In genomic region chr7:47517821-47518480, GRCh38 we compare ENCODE assay signal across 24 cellular contexts.
DNase-seq lines count a peak whose midpoint lies in the region; ATAC-seq, FAIRE-seq and TF ChIP-seq lines count a peak whose summit lies in the region.
"Had no signal": no experiment of that assay in that cellular context is flagged by ENCODE, and none has a peak within 500 bp of the region (broad histone marks: within the 10 kb centered on the region; RNA-seq: fewer than 3 reads in every experiment).

No MANE protein-coding gene starts in this region.

- peak overlapping the region; percentile 50 for H4K91ac ChIP-seq in mesenchymal stem cell (ENCODE audit: low read length)

- TF ChIP-seq EP300 in A549 (IDR thresholded peaks at IDR 0.05) (no peak), K562 (IDR thresholded peaks at IDR 0.05; ENCODE audit: low read length) (no peak)

- no peak overlapping the region for H2AFZ ChIP-seq in K562 (ENCODE audit: low read depth, low read length)
- no peak overlapping the region for H2AFZ ChIP-seq in mesenchymal stem cell (ENCODE audit: low read depth, low read length)
- no peak overlapping the region for H2AFZ ChIP-seq in smooth muscle cell (ENCODE audit: low read depth)
- H2AFZ ChIP-seq: GM23338 had no signal

- FAIRE-seq in A549 (lab: Jason Lieb, UNC) (no peak), K562 (lab: Jason Lieb, UNC) (no peak)
- FAIRE-seq: GM12891 had no signal

- H3K4me2 ChIP-seq in A549 (peak overlapping the region; percentile 29), K562 (ENCODE audit: insufficient read depth, low read length) (no peak overlapping the region), mesenchymal stem cell (ENCODE audit: low read length, poor library complexity, severe bottlenecking) (no peak overlapping the region), smooth muscle cell (peak overlapping the region; percentile 7)
- H3K4me2 ChIP-seq: GM23338 had no signal

- POLR2A ChIA-PET in A549 (lab: Yijun Ruan, JAX), result no interaction called here
- POLR2A ChIA-PET in K562 (lab: Yijun Ruan, JAX), result no interaction called here
- POLR2A ChIA-PET in A673 (lab: Charles Lee; ENCODE audit: low non-redundant PET), result no interaction called here

- H3K4ac ChIP-seq in mesenchymal stem cell (ENCODE audit: low read depth in 1 of 2, low read length in 2 of 2), result no peak overlapping the region

- no peak overlapping the region for H3K4me3 ChIP-seq in A549
- H3K4me3 ChIP-seq in K562, result no peak overlapping the region
- no peak overlapping the region for H3K4me3 ChIP-seq in mesenchymal stem cell (ENCODE audit: insufficient read depth in 1 of 2, low read depth in 1 of 2, low read length in 2 of 2)
- no peak overlapping the region for H3K4me3 ChIP-seq in smooth muscle cell
- no peak overlapping the region for H3K4me3 ChIP-seq in A673 (ENCODE audit: low read depth, low read length, poor library complexity, severe bottlenecking)
- H3K4me3 ChIP-seq: GM23338 had no signal

- H3K27ac ChIP-seq in A549 (peak overlapping the region in 1 of 2 experiments; percentile 47; a peak in 4 of 6 replicates), K562 (ENCODE audit: extremely low read depth, low read depth, low read length) (no peak overlapping the region), mesenchymal stem cell (ENCODE audit: low read length, poor library complexity, severe bottlenecking) (no peak overlapping the region), smooth muscle cell (ENCODE audit: low read depth) (peak overlapping the region; percentile 92), A673 (ENCODE audit: low read depth, low read length, poor library complexity, severe bottlenecking) (no peak overlapping the region)
- H3K27ac ChIP-seq: 22Rv1, epithelial cell of prostate, HL-60 had no signal

- ATAC-seq in A549 (no peak), K562 (no peak), omental fat pad (ENCODE audit: low FRiP score) (no peak), HG02610 (IDR thresholded peaks at IDR 0.05; ENCODE audit: unreplicated experiment) (no peak)
- ATAC-seq: activated CD4-positive, alpha-beta T cell treated with anti-CD3 and anti-CD28 coated beads for 36 hours; GM23338; left ventricle myocardium superior; SK-N-SH treated with all-trans-retinoic acid at 6 μM for 48 hours had no signal

- no peak overlapping the region for H4K8ac ChIP-seq in mesenchymal stem cell (ENCODE audit: low read length)

- DNase-seq in A549 (ENCODE audit: low read depth in 1 of 2, low spot score in 1 of 2), result no peak
- DNase-seq in K562 (ENCODE audit: extremely low read depth in 1 of 4, low spot score in 3 of 4), result no peak
- no peak for DNase-seq in mesenchymal stem cell
- DNase-seq in smooth muscle cell (lab: John Stamatoyannopoulos, UW; ENCODE audit: unreplicated experiment), result no peak
- DNase-seq in NCI-H2171 treated with DMSO at 0.1 percent for 48 hours (lab: John Stamatoyannopoulos, UW), result no peak
- no peak for DNase-seq in A673 (ENCODE audit: low spot score)
- DNase-seq in omental fat pad (ENCODE audit: low spot score), result no peak
- DNase-seq: activated CD4-positive, alpha-beta T cell treated with anti-CD3 and anti-CD28 coated beads for 36 hours; activated gamma-delta T cell treated with Interleukin-2 at 50 U/mL for 16 hours; activated T-cell treated with anti-CD3 and anti-CD28 coated beads, Interleukin-2, amount 50 U/mL, for 24 hours; CD8-positive, alpha-beta memory T cell; left ventricle myocardium superior; NCI-H1694; NCI-H510A; OCI-M1; stimulated activated CD4-positive, alpha-beta T cell treated with anti-CD3 and anti-CD28 coated beads, Interleukin-2, amount 100 ng/mL, for 24 hours; T-helper 2 cell had no signal

- no peak for TF ChIP-seq RAD21 in A549 (conservative IDR thresholded peaks at IDR 0.05 in 1 of 2, IDR thresholded peaks at IDR 0.05 in 1 of 2)
- TF ChIP-seq RAD21 in K562 (CRISPR knock-in tag; conservative IDR thresholded peaks at IDR 0.05 in 1 of 2, IDR thresholded peaks at IDR 0.05 in 1 of 2), result no peak

- no peak for TF ChIP-seq CTCF in A549 (IDR thresholded peaks at IDR 0.05)
- no peak for TF ChIP-seq CTCF in K562 (IDR thresholded peaks at IDR 0.05 in 2 of 3, conservative IDR thresholded peaks at IDR 0.05 in 1 of 3; ENCODE audit: insufficient read depth in 2 of 3, low read depth in 1 of 3, low read length in 3 of 3)
- no peak for TF ChIP-seq CTCF in smooth muscle cell (IDR thresholded peaks at IDR 0.05; ENCODE audit: borderline replicate concordance, insufficient read depth, poor library complexity, severe bottlenecking)
- no peak for TF ChIP-seq CTCF in A673 (conservative IDR thresholded peaks at IDR 0.05; ENCODE audit: low read depth, low read length)
- no peak for TF ChIP-seq CTCF in omental fat pad (IDR thresholded peaks at IDR 0.05)

- in situ Hi-C loops in K562 (cut with MboI), result no loop called here

- H3K9ac ChIP-seq in K562 (ENCODE audit: insufficient read depth in 1 of 2, low read depth in 2 of 2, low read length in 2 of 2), result no peak overlapping the region
- no peak overlapping the region for H3K9ac ChIP-seq in mesenchymal stem cell (ENCODE audit: low read length)
- peak overlapping the region; percentile 32 for H3K9ac ChIP-seq in smooth muscle cell (ENCODE audit: low read depth)

- TF ChIP-seq POLR2A in A549 (IDR thresholded peaks at IDR 0.05; ENCODE audit: low read length) (no peak), K562 (conservative IDR thresholded peaks at IDR 0.05) (no peak)

- peak overlapping the region; percentile 54 for H2AK5ac ChIP-seq in mesenchymal stem cell (ENCODE audit: low read length, severe bottlenecking)

- no peak overlapping the region for H2BK15ac ChIP-seq in mesenchymal stem cell (ENCODE audit: low read depth, poor library complexity, severe bottlenecking)

- no peak overlapping the region for H3K23ac ChIP-seq in mesenchymal stem cell (ENCODE audit: low read length in 2 of 2)

- peaks cover 35% of the 10 kb centered on the region for H3K79me1 ChIP-seq in mesenchymal stem cell (replicated peaks; ENCODE audit: low read length, poor library complexity, severe bottlenecking)

- H2BK12ac ChIP-seq in mesenchymal stem cell (ENCODE audit: low read length in 2 of 2), result peak overlapping the region; percentile 7 to 28

- intact Hi-C loops in K562 (cut with micrococcal nuclease), result no loop called here
- intact Hi-C loops in A673 (cut with micrococcal nuclease; ENCODE audit: unreplicated experiment), result no loop called here

- no peaks in the 10 kb centered on the region for H3K79me2 ChIP-seq in K562 (ENCODE audit: control insufficient read depth, insufficient read depth, low read length)
- H3K79me2 ChIP-seq in smooth muscle cell (ENCODE audit: low read depth), result peaks cover 51% of the 10 kb centered on the region

- H3K36me3 ChIP-seq in K562 (ENCODE audit: control insufficient read depth, insufficient read depth, low read length), result no peaks in the 10 kb centered on the region
- H3K36me3 ChIP-seq in mesenchymal stem cell (ENCODE audit: control insufficient read depth in 1 of 2, insufficient read depth in 2 of 2, low read depth in 1 of 2, low read length in 2 of 2), result peaks cover 0 to 36% of the 10 kb centered on the region in 2 experiments
- no peaks in the 10 kb centered on the region for H3K36me3 ChIP-seq in smooth muscle cell (ENCODE audit: low read depth)
- no peaks in the 10 kb centered on the region for H3K36me3 ChIP-seq in A673 (ENCODE audit: insufficient read depth, low read length, poor library complexity, severe bottlenecking)

- peaks cover 100% of the 10 kb centered on the region for H3K4me1 ChIP-seq in A549
- H3K4me1 ChIP-seq in K562 (replicated peaks in 1 of 2; ENCODE audit: control insufficient read depth in 2 of 2, insufficient read depth in 2 of 2, low read length in 2 of 2), result no peaks in the 10 kb centered on the region
- peaks cover 30% of the 10 kb centered on the region for H3K4me1 ChIP-seq in mesenchymal stem cell (ENCODE audit: control insufficient read depth, insufficient read depth, low read depth, low read length)
- peaks cover 27% of the 10 kb centered on the region for H3K4me1 ChIP-seq in smooth muscle cell (ENCODE audit: low read depth)
- no peaks in the 10 kb centered on the region for H3K4me1 ChIP-seq in A673 (ENCODE audit: insufficient read depth, low read length, poor library complexity, severe bottlenecking)

- H3K9me3 ChIP-seq in A549 (no peaks in the 10 kb centered on the region), K562 (replicated peaks; ENCODE audit: control insufficient read depth, insufficient read depth, low read depth, low read length) (no peaks in the 10 kb centered on the region), mesenchymal stem cell (ENCODE audit: control insufficient read depth, low read length) (no peaks in the 10 kb centered on the region), smooth muscle cell (replicated peaks; ENCODE audit: low read depth) (no peaks in the 10 kb centered on the region), A673 (ENCODE audit: low read depth, low read length, poor library complexity, severe bottlenecking) (no peaks in the 10 kb centered on the region)

- H3K14ac ChIP-seq in mesenchymal stem cell (ENCODE audit: low read length in 2 of 2), result no peak overlapping the region

- no peak overlapping the region for H2BK120ac ChIP-seq in mesenchymal stem cell (ENCODE audit: low read depth, low read length)

- H4K20me1 ChIP-seq in K562 (replicated peaks; ENCODE audit: control insufficient read depth, insufficient read depth, low read length) (no peaks in the 10 kb centered on the region; the same call in 1 of the 2 replicates), smooth muscle cell (ENCODE audit: low read depth) (no peaks in the 10 kb centered on the region)

- peaks cover 44% of the 10 kb centered on the region for H3F3A ChIP-seq in smooth muscle cell (ENCODE audit: low read depth)

- no peaks in the 10 kb centered on the region for H3K9me1 ChIP-seq in K562 (ENCODE audit: control insufficient read depth, insufficient read depth, low read length)

- WGBS in A549 (ENCODE audit: missing lambda C conversion rate), result 91% methylated on average over 10 of the region's 10 CpGs
- 23% methylated on average over 10 of the region's 10 CpGs for WGBS in K562 (ENCODE audit: insufficient coverage, low coverage, missing lambda C conversion rate)
- 98% methylated on average over 10 of the region's 10 CpGs for WGBS in mesenchymal stem cell
- WGBS in smooth muscle cell (ENCODE audit: low lambda C conversion rate), result 98% methylated on average over 10 of the region's 10 CpGs

- H3K18ac ChIP-seq in mesenchymal stem cell (ENCODE audit: low read depth in 1 of 2, low read length in 2 of 2), result peak overlapping the region; percentile 2 to 69

- H3K27me3 ChIP-seq in K562 (ENCODE audit: control insufficient read depth in 2 of 2, insufficient read depth in 2 of 2, low read length in 2 of 2), result peaks cover 0 to 33% of the 10 kb centered on the region in 2 experiments; a peak in 4 of 5 replicates
- peaks cover 0 to 4% of the 10 kb centered on the region in 2 experiments for H3K27me3 ChIP-seq in mesenchymal stem cell (ENCODE audit: control insufficient read depth in 1 of 2, insufficient read depth in 1 of 2, low read length in 2 of 2)
- H3K27me3 ChIP-seq in smooth muscle cell (ENCODE audit: low read depth), result no peaks in the 10 kb centered on the region
- H3K27me3 ChIP-seq in A673 (replicated peaks; ENCODE audit: insufficient read depth, low read depth, low read length, poor library complexity), result no peaks in the 10 kb centered on the region

- H2BK5ac ChIP-seq in mesenchymal stem cell (ENCODE audit: low read depth, low read length, poor library complexity, severe bottlenecking), result no peak overlapping the region

- CTCF ChIA-PET in A549 (lab: Yijun Ruan, JAX), result no interaction called here
- CTCF ChIA-PET in K562 (lab: Yijun Ruan, JAX; ENCODE audit: low intra/inter-chr PET ratio), result no interaction called here
- CTCF ChIA-PET in A673 (lab: Charles Lee), result no interaction called here

- no TSS peak for BruUV-seq in K562 (replicated peaks; lab: Mats Ljungman, UMichigan)
- no TSS peak for BruUV-seq in A673 (replicated peaks; lab: Mats Ljungman, UMichigan)

Comparison
In these comparisons a context has a peak if more than half of its experiments do, and no peak if none do; other contexts are left out.
1. H3K4me2 ChIP-seq: peak in A549 (single experiment) and smooth muscle cell (single experiment); none in K562 (single experiment) and mesenchymal stem cell (single experiment).